20 cellular contexts compared by ENCODE assay signal in the genomic region with DNA sequence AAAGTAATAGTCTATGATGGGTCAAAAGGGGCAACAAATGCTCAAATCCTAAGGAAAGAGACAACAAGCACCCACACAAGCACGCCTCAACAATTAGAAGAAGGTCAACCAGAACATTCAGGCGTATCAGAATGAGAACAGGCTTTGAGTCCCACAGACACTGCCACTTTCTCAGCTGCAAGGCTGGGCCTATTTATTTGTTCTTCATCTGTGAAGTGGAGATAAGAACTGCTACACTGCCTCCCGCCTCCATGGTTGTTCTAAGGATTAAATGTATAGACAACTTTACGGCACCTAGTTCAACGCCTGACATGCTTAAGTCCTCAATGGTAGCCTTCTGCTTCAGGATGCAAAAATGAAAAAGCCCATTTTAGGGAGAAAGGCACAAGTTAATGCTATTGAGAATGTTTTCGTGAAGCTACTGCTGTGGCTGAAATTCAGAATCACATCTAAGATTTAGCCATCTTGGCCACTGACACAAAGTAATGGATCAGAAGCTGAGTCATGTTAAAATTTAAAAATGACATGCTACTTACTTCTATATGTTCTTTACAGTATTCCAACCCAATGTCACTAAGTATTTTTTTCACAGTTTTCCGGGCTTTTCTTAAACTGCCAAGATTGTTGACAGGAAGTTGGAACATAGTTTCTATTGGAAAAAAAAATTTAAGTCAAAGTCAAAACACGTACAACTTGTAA. TPM values are rescaled to one million over a fixed set of nuclear protein-coding genes. Genes with fewer than 3 reads are reported as not detected.
DNase-seq lines count a peak whose midpoint lies in the region; ATAC-seq, FAIRE-seq and TF ChIP-seq lines count a peak whose summit lies in the region.
"Had no signal": no experiment of that assay in that cellular context is flagged by ENCODE, and none has a peak within 500 bp of the region (broad histone marks: within the 10 kb centered on the region; RNA-seq: fewer than 3 reads in every experiment).

No MANE protein-coding gene starts in this region.

- H3K4ac ChIP-seq in mesenchymal stem cell (ENCODE audit: low read depth in 1 of 2, low read length in 2 of 2) = no peak overlapping the region

- H2BK5ac ChIP-seq in mesenchymal stem cell (ENCODE audit: low read depth, low read length, poor library complexity, severe bottlenecking) = no peak overlapping the region

- no peak overlapping the region for H2BK12ac ChIP-seq in mesenchymal stem cell (ENCODE audit: low read length in 2 of 2)

- no peak overlapping the region for H3K9ac ChIP-seq in mesenchymal stem cell (ENCODE audit: low read length)

- WGBS in mesenchymal stem cell = 92% methylated on average over 7 of the region's 8 CpGs

- POLR2A ChIA-PET in activated CD8-positive, alpha-beta T cell treated with anti-CD3 and anti-CD28 coated beads, Interleukin-2, amount 10 ng/mL, durations not matched to agents 7 days and 5 days (lab: Charles Lee) = no interaction called here
- POLR2A ChIA-PET in naive thymus-derived CD8-positive, alpha-beta T cell (lab: Charles Lee) = interaction anchor here (1.0 to 1.7 kb wide), 4 partner anchors 13 to 109 kb away, joined by 3 to 6 read pairs (median 4); no protein-coding TSS in a partner anchor

- H2BK120ac ChIP-seq in mesenchymal stem cell (ENCODE audit: low read depth, low read length) = no peak overlapping the region

- H3K4me3 ChIP-seq in gastrocnemius medialis (no peak overlapping the region), mesenchymal stem cell (ENCODE audit: insufficient read depth in 1 of 2, low read depth in 1 of 2, low read length in 2 of 2) (no peak overlapping the region)
- H3K4me3 ChIP-seq: body of pancreas, coronary artery had no signal

- no peak for DNase-seq in activated CD4-positive, alpha-beta T cell treated with anti-CD3 and anti-CD28 coated beads, Interleukin-2, amount 10 ng/mL, durations not matched to agents 24 days and 14 days
- no peak for DNase-seq in activated CD4-positive, alpha-beta T cell treated with anti-CD3 and anti-CD28 coated beads, Interleukin-2, amount 50 U/mL, for 4 hours
- DNase-seq in GM12892 (ENCODE audit: insufficient read length) = no peak
- no peak for DNase-seq in activated CD8-positive, alpha-beta T cell treated with anti-CD3 and anti-CD28 coated beads, Interleukin-2, amount 10 ng/mL, durations not matched to agents 7 days and 5 days
- DNase-seq in naive thymus-derived CD8-positive, alpha-beta T cell = no peak
- DNase-seq in NCI-H1417 treated with DMSO at 0.1 percent for 48 hours (lab: John Stamatoyannopoulos, UW) = no peak
- DNase-seq in gastrocnemius medialis = no peak
- no peak for DNase-seq in mesenchymal stem cell
- DNase-seq: 8988T; activated CD4-positive, alpha-beta T cell treated with anti-CD3 and anti-CD28 coated beads for 48 hours; activated T-cell treated with anti-CD3 and anti-CD28 coated beads, Interleukin-2, amount 50 U/mL, for 4 hours; BE2C; body of pancreas; glutamatergic neuron; NCI-H146; NCI-H774; SHP77; stimulated activated CD4-positive, alpha-beta T cell treated with anti-CD3 and anti-CD28 coated beads, Interleukin-4, amount 100 ng/mL, for 1 hour had no signal

- H3K27me3 ChIP-seq in gastrocnemius medialis = no peaks in the 10 kb centered on the region
- no peaks in the 10 kb centered on the region for H3K27me3 ChIP-seq in mesenchymal stem cell (ENCODE audit: control insufficient read depth in 1 of 2, insufficient read depth in 1 of 2, low read length in 2 of 2)
- H3K27me3 ChIP-seq: BE2C, body of pancreas had no signal

- H3K27me3 Mint-ChIP-seq in activated CD4-positive, alpha-beta T cell treated with anti-CD3 and anti-CD28 coated beads, Interleukin-2, amount 10 ng/mL, durations not matched to agents 24 days and 14 days = no peaks in the 10 kb centered on the region
- H3K27me3 Mint-ChIP-seq in activated CD8-positive, alpha-beta T cell treated with anti-CD3 and anti-CD28 coated beads, Interleukin-2, amount 10 ng/mL, durations not matched to agents 7 days and 5 days (ENCODE audit: low read depth) = no peaks in the 10 kb centered on the region
- no peaks in the 10 kb centered on the region for H3K27me3 Mint-ChIP-seq in naive thymus-derived CD8-positive, alpha-beta T cell

- peak overlapping the region; percentile 29 for H3K27ac Mint-ChIP-seq in activated CD4-positive, alpha-beta T cell treated with anti-CD3 and anti-CD28 coated beads, Interleukin-2, amount 10 ng/mL, durations not matched to agents 24 days and 14 days
- peak overlapping the region; percentile 6 for H3K27ac Mint-ChIP-seq in activated CD8-positive, alpha-beta T cell treated with anti-CD3 and anti-CD28 coated beads, Interleukin-2, amount 10 ng/mL, durations not matched to agents 7 days and 5 days
- peak overlapping the region; percentile 21 to 77 (median 62) for H3K27ac Mint-ChIP-seq in naive thymus-derived CD8-positive, alpha-beta T cell

- intact Hi-C loops in activated CD4-positive, alpha-beta T cell treated with anti-CD3 and anti-CD28 coated beads, Interleukin-2, amount 10 ng/mL, durations not matched to agents 24 days and 14 days (cut with micrococcal nuclease) = no loop called here
- intact Hi-C loops in gastrocnemius medialis (cut with DNase I; ENCODE audit: low total_unique reads) = no loop called here

- no peak overlapping the region for H4K91ac ChIP-seq in mesenchymal stem cell (ENCODE audit: low read length)

- no peak for FAIRE-seq in GM12892 (lab: Jason Lieb, UNC)
- FAIRE-seq: endometrium had no signal

- H2AK5ac ChIP-seq in mesenchymal stem cell (ENCODE audit: low read length, severe bottlenecking) = no peak overlapping the region

- peaks cover 11 to 15% of the 10 kb centered on the region in 2 donors for H3K4me1 ChIP-seq in gastrocnemius medialis
- peaks cover 2% of the 10 kb centered on the region for H3K4me1 ChIP-seq in mesenchymal stem cell (ENCODE audit: control insufficient read depth, insufficient read depth, low read depth, low read length)
- H3K4me1 ChIP-seq: BE2C had no signal

- H3K36me3 ChIP-seq in gastrocnemius medialis = peaks cover 0 to 24% of the 10 kb centered on the region in 2 donors
- H3K36me3 ChIP-seq in mesenchymal stem cell (ENCODE audit: control insufficient read depth in 1 of 2, insufficient read depth in 2 of 2, low read depth in 1 of 2, low read length in 2 of 2) = peaks cover 13 to 55% of the 10 kb centered on the region in 2 experiments

- TF ChIP-seq CTCF in gastrocnemius medialis (IDR thresholded peaks at IDR 0.05 in 4 of 5, conservative IDR thresholded peaks at IDR 0.05 in 1 of 5) = no peak

- no peak overlapping the region for H2AFZ ChIP-seq in mesenchymal stem cell (ENCODE audit: low read depth, low read length)

- in situ Hi-C loops in gastrocnemius medialis (cut with MboI; ENCODE audit: low sequenced_read_pairs in 4 of 4) = no loop called here

- H3K14ac ChIP-seq in mesenchymal stem cell (ENCODE audit: low read length in 2 of 2) = no peak overlapping the region

- H2BK15ac ChIP-seq in mesenchymal stem cell (ENCODE audit: low read depth, poor library complexity, severe bottlenecking) = no peak overlapping the region

- no peaks in the 10 kb centered on the region for H3K9me3 Mint-ChIP-seq in activated CD4-positive, alpha-beta T cell treated with anti-CD3 and anti-CD28 coated beads, Interleukin-2, amount 10 ng/mL, durations not matched to agents 24 days and 14 days
- H3K9me3 Mint-ChIP-seq in activated CD8-positive, alpha-beta T cell treated with anti-CD3 and anti-CD28 coated beads, Interleukin-2, amount 10 ng/mL, durations not matched to agents 7 days and 5 days (ENCODE audit: insufficient read depth) = no peaks in the 10 kb centered on the region
- no peaks in the 10 kb centered on the region for H3K9me3 Mint-ChIP-seq in naive thymus-derived CD8-positive, alpha-beta T cell
- H3K9me3 Mint-ChIP-seq: activated T-cell treated with anti-CD3 and anti-CD28 coated beads, Interleukin-2, amount 50 U/mL, for 4 hours had no signal

- H3K36me3 Mint-ChIP-seq in activated CD4-positive, alpha-beta T cell treated with anti-CD3 and anti-CD28 coated beads, Interleukin-2, amount 10 ng/mL, durations not matched to agents 24 days and 14 days (ENCODE audit: low read depth) = peaks cover 44% of the 10 kb centered on the region
- peaks cover 58% of the 10 kb centered on the region for H3K36me3 Mint-ChIP-seq in activated CD8-positive, alpha-beta T cell treated with anti-CD3 and anti-CD28 coated beads, Interleukin-2, amount 10 ng/mL, durations not matched to agents 7 days and 5 days (ENCODE audit: low read depth)
- H3K36me3 Mint-ChIP-seq in naive thymus-derived CD8-positive, alpha-beta T cell = peaks cover 0 to 64% (median 6%) of the 10 kb centered on the region in 3 donors

- H3K4me1 Mint-ChIP-seq in activated CD4-positive, alpha-beta T cell treated with anti-CD3 and anti-CD28 coated beads, Interleukin-2, amount 10 ng/mL, durations not matched to agents 24 days and 14 days = peaks cover 1% of the 10 kb centered on the region
- H3K4me1 Mint-ChIP-seq in activated CD8-positive, alpha-beta T cell treated with anti-CD3 and anti-CD28 coated beads, Interleukin-2, amount 10 ng/mL, durations not matched to agents 7 days and 5 days (ENCODE audit: low read depth) = peaks cover 5% of the 10 kb centered on the region
- peaks cover 20 to 59% (median 54%) of the 10 kb centered on the region in 4 donors for H3K4me1 Mint-ChIP-seq in naive thymus-derived CD8-positive, alpha-beta T cell

- H3K9me3 ChIP-seq in gastrocnemius medialis (no peaks in the 10 kb centered on the region), mesenchymal stem cell (ENCODE audit: control insufficient read depth, low read length) (no peaks in the 10 kb centered on the region)
- H3K9me3 ChIP-seq: BE2C, body of pancreas had no signal

- no peak overlapping the region for H4K8ac ChIP-seq in mesenchymal stem cell (ENCODE audit: low read length)

- no peak for ATAC-seq in activated CD8-positive, alpha-beta T cell treated with anti-CD3 and anti-CD28 coated beads, Interleukin-2, amount 10 ng/mL, durations not matched to agents 7 days and 5 days
- ATAC-seq in naive thymus-derived CD8-positive, alpha-beta T cell = no peak
- ATAC-seq in gastrocnemius medialis = no peak
- ATAC-seq: activated T-cell treated with anti-CD3 and anti-CD28 coated beads, Interleukin-2, amount 50 U/mL, for 4 hours; body of pancreas had no signal

- H3K18ac ChIP-seq in mesenchymal stem cell (ENCODE audit: low read depth in 1 of 2, low read length in 2 of 2) = no peak overlapping the region

- H3K79me1 ChIP-seq in mesenchymal stem cell (replicated peaks; ENCODE audit: low read length, poor library complexity, severe bottlenecking) = peaks cover 3% of the 10 kb centered on the region

- CTCF ChIA-PET in activated CD8-positive, alpha-beta T cell treated with anti-CD3 and anti-CD28 coated beads, Interleukin-2, amount 10 ng/mL, durations not matched to agents 7 days and 5 days (lab: Charles Lee) = interaction anchor here (1.4 to 3.9 kb wide), 3 partner anchors 25 to 109 kb away, joined by 3 to 20 read pairs (median 7); a partner anchor contains a TSS

- H3K27ac ChIP-seq in gastrocnemius medialis = no peak overlapping the region
- no peak overlapping the region for H3K27ac ChIP-seq in mesenchymal stem cell (ENCODE audit: low read length, poor library complexity, severe bottlenecking)
- H3K27ac ChIP-seq: body of pancreas, coronary artery had no signal

- H3K4me2 ChIP-seq in mesenchymal stem cell (ENCODE audit: low read length, poor library complexity, severe bottlenecking) = no peak overlapping the region

- no peak overlapping the region for H3K23ac ChIP-seq in mesenchymal stem cell (ENCODE audit: low read length in 2 of 2)

- H3K4me3 Mint-ChIP-seq in activated CD4-positive, alpha-beta T cell treated with anti-CD3 and anti-CD28 coated beads, Interleukin-2, amount 10 ng/mL, durations not matched to agents 24 days and 14 days = no peak overlapping the region
- no peak overlapping the region for H3K4me3 Mint-ChIP-seq in activated CD8-positive, alpha-beta T cell treated with anti-CD3 and anti-CD28 coated beads, Interleukin-2, amount 10 ng/mL, durations not matched to agents 7 days and 5 days
- H3K4me3 Mint-ChIP-seq in naive thymus-derived CD8-positive, alpha-beta T cell = no peak overlapping the region
- H3K4me3 Mint-ChIP-seq: activated T-cell treated with anti-CD3 and anti-CD28 coated beads, Interleukin-2, amount 50 U/mL, for 4 hours had no signal

- TF ChIP-seq POLR2A in GM12892 (IDR thresholded peaks at IDR 0.05; ENCODE audit: low read depth, low read length) (peak; percentile 34), gastrocnemius medialis (IDR thresholded peaks at IDR 0.05) (no peak)

RNA-seq across cellular contexts. Expression of a gene that starts 27.7 kb away (rescaled TPM):
- total RNA-seq in activated CD4-positive, alpha-beta T cell treated with anti-CD3 and anti-CD28 coated beads, Interleukin-2, amount 10 ng/mL, durations not matched to agents 24 days and 14 days = 68.3 and 72.9 TPM in 2 replicates
- 38.1 TPM for polyA plus RNA-seq in GM12892 (2012; ENCODE audit: missing spikeins)
- total RNA-seq in activated CD8-positive, alpha-beta T cell treated with anti-CD3 and anti-CD28 coated beads, Interleukin-2, amount 10 ng/mL, durations not matched to agents 7 days and 5 days = 10 to 100 TPM; 62.5 to 67.6 TPM
- total RNA-seq in naive thymus-derived CD8-positive, alpha-beta T cell = 10 to 100 TPM; 73.4 to 73.8 TPM
- polyA plus RNA-seq in naive thymus-derived CD8-positive, alpha-beta T cell = 10 to 100 TPM in 1 of 3 donors, 1 to 10 TPM in 2; 6.3 to 10.9 (median 8.2) TPM
- total RNA-seq in gastrocnemius medialis = 10 to 100 TPM; 24.0 to 35.4 (median 31.5) TPM
- polyA plus RNA-seq in mesenchymal stem cell (2013, experiment 1 of 2) = 47.9 TPM
- polyA plus RNA-seq in mesenchymal stem cell (2013, experiment 2 of 2) = 45.5 TPM

RNA-seq across cellular contexts. Expression of a gene that starts 54.8 kb away (rescaled TPM):
- 61.2 and 68.3 TPM in 2 replicates for total RNA-seq in activated CD4-positive, alpha-beta T cell treated with anti-CD3 and anti-CD28 coated beads, Interleukin-2, amount 10 ng/mL, durations not matched to agents 24 days and 14 days
- polyA plus RNA-seq in GM12892 (2012; ENCODE audit: missing spikeins) = 90.4 TPM
- 10 to 100 TPM; 50.6 to 53.0 TPM for total RNA-seq in activated CD8-positive, alpha-beta T cell treated with anti-CD3 and anti-CD28 coated beads, Interleukin-2, amount 10 ng/mL, durations not matched to agents 7 days and 5 days
- 10 to 100 TPM; 45.4 to 46.6 TPM for total RNA-seq in naive thymus-derived CD8-positive, alpha-beta T cell
- 10 to 100 TPM; 65.0 to 79.8 (median 75.3) TPM for polyA plus RNA-seq in naive thymus-derived CD8-positive, alpha-beta T cell
- 100 to 1,000 TPM in 1 of 4 donors, 10 to 100 TPM in 3; 55.5 to 120 (median 73.7) TPM for total RNA-seq in gastrocnemius medialis
- polyA plus RNA-seq in mesenchymal stem cell (2013, experiment 1 of 2) = 53.8 TPM
- 63.4 TPM for polyA plus RNA-seq in mesenchymal stem cell (2013, experiment 2 of 2)

RNA-seq across cellular contexts. Expression of a gene that starts 55.1 kb away (rescaled TPM):
- 5.7 and 6.3 TPM in 2 replicates for total RNA-seq in activated CD4-positive, alpha-beta T cell treated with anti-CD3 and anti-CD28 coated beads, Interleukin-2, amount 10 ng/mL, durations not matched to agents 24 days and 14 days
- polyA plus RNA-seq in GM12892 (2012; ENCODE audit: missing spikeins) = 1.9 TPM
- 1 to 10 TPM; 4.8 to 5.7 TPM for total RNA-seq in activated CD8-positive, alpha-beta T cell treated with anti-CD3 and anti-CD28 coated beads, Interleukin-2, amount 10 ng/mL, durations not matched to agents 7 days and 5 days
- 1 to 10 TPM; 8.4 to 8.8 TPM for total RNA-seq in naive thymus-derived CD8-positive, alpha-beta T cell
- polyA plus RNA-seq in naive thymus-derived CD8-positive, alpha-beta T cell = 1 to 10 TPM; 3.5 to 4.8 (median 4.6) TPM
- total RNA-seq in gastrocnemius medialis = 1 to 10 TPM; 3.1 to 5.7 (median 4.7) TPM
- polyA plus RNA-seq in mesenchymal stem cell (2013, experiment 1 of 2) = 2.5 TPM
- polyA plus RNA-seq in mesenchymal stem cell (2013, experiment 2 of 2) = 2.5 TPM

Comparison
In these comparisons a context has a peak if more than half of its experiments do, and no peak if none do; other contexts are left out.
1. H3K27ac Mint-ChIP-seq: peak in every context shown above with its lines; median percentile 62 in naive thymus-derived CD8-positive, alpha-beta T cell; 29 in activated CD4-positive, alpha-beta T cell treated with anti-CD3 and anti-CD28 coated beads, Interleukin-2, amount 10 ng/mL, durations not matched to agents 24 days and 14 days; 6 in activated CD8-positive, alpha-beta T cell treated with anti-CD3 and anti-CD28 coated beads, Interleukin-2, amount 10 ng/mL, durations not matched to agents 7 days and 5 days.